In the genomic region with DNA sequence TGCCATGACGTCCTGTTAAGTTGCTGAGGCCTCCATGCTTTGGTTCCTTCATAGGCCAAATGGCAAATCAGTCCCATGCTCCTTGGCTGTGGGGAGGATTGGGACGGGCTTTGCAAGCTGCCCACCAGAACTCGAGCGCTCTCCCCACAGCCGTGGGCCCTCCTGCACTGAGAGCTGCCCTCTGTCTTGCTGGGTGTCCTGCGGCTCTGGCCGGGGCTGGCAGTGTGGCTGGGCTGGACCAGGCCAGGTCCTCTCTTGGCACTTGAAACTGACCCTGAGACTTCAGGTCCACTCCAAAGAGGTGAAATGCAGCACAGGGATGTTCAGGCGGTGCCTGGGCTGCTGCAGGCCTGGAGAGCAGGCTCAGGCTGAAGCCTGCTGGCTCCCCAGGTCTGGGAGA, we compare ENCODE assay signal across 22 cellular contexts. TPM values are rescaled to one million over a fixed set of nuclear protein-coding genes. Genes with fewer than 3 reads are reported as not detected.
DNase-seq lines count a peak whose midpoint lies in the region; ATAC-seq, FAIRE-seq and TF ChIP-seq lines count a peak whose summit lies in the region.
"Had no signal": no experiment of that assay in that cellular context is flagged by ENCODE, and none has a peak within 500 bp of the region (broad histone marks: within the 10 kb centered on the region; RNA-seq: fewer than 3 reads in every experiment).

No MANE protein-coding gene starts in this region.

- H3K4me2 ChIP-seq in H1 (ENCODE audit: insufficient read depth in 1 of 2, low read depth in 2 of 2, low read length in 2 of 2) (no peak overlapping the region), trophoblast cell (ENCODE audit: low read length) (no peak overlapping the region)

- H2BK20ac ChIP-seq in H1 (ENCODE audit: low read length) = no peak overlapping the region

- FAIRE-seq in H1 (lab: Jason Lieb, UNC) = no peak
- no peak for FAIRE-seq in kidney (lab: Jason Lieb, UNC)
- FAIRE-seq: GM12891, GM18507 had no signal

- TF ChIP-seq POLR2A in heart left ventricle (IDR thresholded peaks at IDR 0.05) (no peak), H1 (IDR thresholded peaks at IDR 0.05; ENCODE audit: control extremely low read depth in 1 of 2, low read depth in 2 of 2, low read length in 2 of 2) (no peak)

- 78 to 84% (median 82%) methylated on average over 7 to 8 of the region's 8 CpGs for WGBS in heart left ventricle, 4 donors
- WGBS in H1 (ENCODE audit: extremely low coverage in 1 of 2, insufficient coverage in 1 of 2, insufficient read length in 1 of 2, insufficient replicate concordance in 2 of 2, low coverage in 1 of 2, low lambda C conversion rate in 2 of 2, missing lambda C conversion rate in 1 of 2), 2 experiments = 77% methylated on average over 8 of the region's 8 CpGs; no CpG with 5 or more reads in 1 of the 2 experiments
- no CpG with 5 or more reads among the region's 8 CpGs for WGBS in trophoblast cell (ENCODE audit: extremely low coverage, insufficient coverage, insufficient read length)

- H2AK5ac ChIP-seq in H1 (ENCODE audit: low read depth, low read length) = no peak overlapping the region
- no peak overlapping the region for H2AK5ac ChIP-seq in trophoblast cell (ENCODE audit: low read length)

- H4K91ac ChIP-seq in H1 (replicated peaks; ENCODE audit: insufficient read length, low read length) = no peak overlapping the region
- H4K91ac ChIP-seq in trophoblast cell (ENCODE audit: low read depth, low read length) = peak overlapping the region; percentile 27

- no peak for TF ChIP-seq CTCF in heart left ventricle (IDR thresholded peaks at IDR 0.05)
- TF ChIP-seq CTCF in right atrium auricular region (IDR thresholded peaks at IDR 0.05) = no peak
- no peak for TF ChIP-seq CTCF in H1 (IDR thresholded peaks at IDR 0.05; ENCODE audit: control extremely low read depth in 1 of 3, insufficient read depth in 1 of 3, low read depth in 1 of 3, low read length in 3 of 3)
- TF ChIP-seq CTCF in kidney (IDR thresholded peaks at IDR 0.05; ENCODE audit: borderline replicate concordance, extremely low read depth, insufficient read depth) = no peak

- H3K23me2 ChIP-seq in H1 (ENCODE audit: low read depth, low read length) = no peaks in the 10 kb centered on the region

- TF ChIP-seq EP300 in H1 (IDR thresholded peaks at IDR 0.05; ENCODE audit: borderline replicate concordance in 1 of 2, low read depth in 2 of 2, low read length in 2 of 2) = no peak

- CTCF ChIA-PET in H1 (lab: Charles Lee; ENCODE audit: partially characterized antibody) = interaction anchor here (0.7 to 2.2 kb wide), 6 partner anchors 8 to 103 kb away, joined by 3 to 10 read pairs (median 4); no protein-coding TSS in a partner anchor

- H3K27me3 ChIP-seq in heart left ventricle (no peaks in the 10 kb centered on the region), right atrium auricular region (no peaks in the 10 kb centered on the region), H1 (replicated peaks in 1 of 4; ENCODE audit: control insufficient read depth in 3 of 4, extremely low read depth in 1 of 4, insufficient read depth in 3 of 4, low read length in 3 of 4) (no peaks in the 10 kb centered on the region), trophoblast cell (ENCODE audit: insufficient read depth, low read length) (no peaks in the 10 kb centered on the region)

- ATAC-seq in heart left ventricle (no peak), GM19328 (IDR thresholded peaks at IDR 0.05; ENCODE audit: unreplicated experiment) (no peak)

- peaks cover 0 to 23% (median 12%) of the 10 kb centered on the region in 12 donors for H3K4me1 ChIP-seq in heart left ventricle
- H3K4me1 ChIP-seq in right atrium auricular region = peaks cover 0 to 22% of the 10 kb centered on the region in 2 donors
- H3K4me1 ChIP-seq in H1 (replicated peaks in 1 of 4; ENCODE audit: control insufficient read depth in 3 of 4, insufficient read depth in 4 of 4, low read length in 3 of 4) = peaks cover 0 to 7% (median 2%) of the 10 kb centered on the region in 4 experiments; a peak in 2 of 7 replicates
- peaks cover 9 to 21% of the 10 kb centered on the region in 2 donors for H3K4me1 ChIP-seq in kidney (ENCODE audit: control insufficient read depth in 1 of 2, insufficient read depth in 1 of 2, low read depth in 1 of 2, low read length in 2 of 2)
- H3K4me1 ChIP-seq in trophoblast cell (ENCODE audit: control insufficient read depth in 1 of 2, insufficient read depth in 2 of 2, low read length in 2 of 2) = peaks cover 0 to 2% of the 10 kb centered on the region in 2 experiments

- no peaks in the 10 kb centered on the region for H3K9me3 ChIP-seq in heart left ventricle
- no peaks in the 10 kb centered on the region for H3K9me3 ChIP-seq in right atrium auricular region
- no peaks in the 10 kb centered on the region for H3K9me3 ChIP-seq in H1 (ENCODE audit: insufficient read depth in 2 of 2, low read depth in 1 of 2, low read length in 1 of 2)
- no peaks in the 10 kb centered on the region for H3K9me3 ChIP-seq in kidney (ENCODE audit: control insufficient read depth in 1 of 2, low read length in 2 of 2)
- no peaks in the 10 kb centered on the region for H3K9me3 ChIP-seq in trophoblast cell (ENCODE audit: insufficient read depth, low read depth, low read length)

- no peak overlapping the region for H3K4me3 ChIP-seq in heart left ventricle
- no peak overlapping the region for H3K4me3 ChIP-seq in right atrium auricular region
- no peak overlapping the region for H3K4me3 ChIP-seq in H1 (ENCODE audit: extremely low read depth in 1 of 4, insufficient read depth in 2 of 4, low read depth in 3 of 4, low read length in 4 of 4)
- no peak overlapping the region for H3K4me3 ChIP-seq in kidney (ENCODE audit: low read length in 2 of 2)
- no peak overlapping the region for H3K4me3 ChIP-seq in trophoblast cell (ENCODE audit: low read depth, low read length)

- no peak overlapping the region for H3K4ac ChIP-seq in H1 (replicated peaks; ENCODE audit: insufficient read length, low read depth, low read length)
- no peak overlapping the region for H3K4ac ChIP-seq in trophoblast cell (ENCODE audit: low read depth, low read length)

- H3K79me2 ChIP-seq in H1 (ENCODE audit: control insufficient read depth in 1 of 2, insufficient read depth in 2 of 2, low read length in 2 of 2) (no peaks in the 10 kb centered on the region), trophoblast cell (ENCODE audit: control insufficient read depth, insufficient read depth, low read length, poor library complexity) (no peaks in the 10 kb centered on the region)

- no peak overlapping the region for H2BK12ac ChIP-seq in H1 (ENCODE audit: low read depth, low read length)
- no peak overlapping the region for H2BK12ac ChIP-seq in trophoblast cell (ENCODE audit: low read length)

- POLR2A ChIA-PET in H1 (lab: Charles Lee; ENCODE audit: partially characterized antibody) = interaction anchor here (1.5 kb wide), 1 partner anchor 9 kb away, joined by 9 read pairs; no protein-coding TSS in a partner anchor

- H3K9ac ChIP-seq in H1 (replicated peaks in 1 of 4; ENCODE audit: extremely low read depth in 1 of 4, low read depth in 3 of 4, low read length in 3 of 4) (no peak overlapping the region), kidney (ENCODE audit: low read length in 2 of 2) (no peak overlapping the region), trophoblast cell (ENCODE audit: low read length) (no peak overlapping the region)

- H3K18ac ChIP-seq in H1 (ENCODE audit: extremely low read depth, low read length) (no peak overlapping the region), trophoblast cell (ENCODE audit: low read length) (no peak overlapping the region)

- H2BK5ac ChIP-seq in H1 (ENCODE audit: low read depth, low read length) (no peak overlapping the region), trophoblast cell (ENCODE audit: low read depth, low read length, poor library complexity) (no peak overlapping the region)

- H3K14ac ChIP-seq in H1 (ENCODE audit: insufficient read length) (no peak overlapping the region), trophoblast cell (ENCODE audit: low read length) (no peak overlapping the region)

- H3K36me3 ChIP-seq in heart left ventricle = no peaks in the 10 kb centered on the region
- no peaks in the 10 kb centered on the region for H3K36me3 ChIP-seq in right atrium auricular region
- H3K36me3 ChIP-seq in H1 (ENCODE audit: control insufficient read depth in 2 of 4, insufficient read depth in 4 of 4, low read length in 3 of 4) = no peaks in the 10 kb centered on the region
- H3K36me3 ChIP-seq in kidney (ENCODE audit: control insufficient read depth in 1 of 2, insufficient read depth in 2 of 2, low read length in 2 of 2) = no peaks in the 10 kb centered on the region
- no peaks in the 10 kb centered on the region for H3K36me3 ChIP-seq in trophoblast cell (ENCODE audit: control insufficient read depth in 1 of 2, insufficient read depth in 2 of 2, low read length in 2 of 2)

- DNase-seq in heart left ventricle (peak in 3 of 5 donors; percentile 15 to 50 (median 19)), right atrium auricular region (ENCODE audit: low spot score) (no peak), H1 (ENCODE audit: low read depth in 1 of 2, low spot score in 2 of 2) (no peak), kidney (peak; percentile 37), trophoblast cell (no peak)
- DNase-seq: C1 segment of cervical spinal cord; Calu3; CD4-positive, alpha-beta memory T cell; DMS53; DMS79 treated with DMSO at 0.1 percent for 48 hours; GF-D8; GOT3; H7; HCEC 1CT had no signal

- no peak overlapping the region for H4K5ac ChIP-seq in H1 (ENCODE audit: insufficient read length, low read depth, low read length)

- no peaks in the 10 kb centered on the region for H3K79me1 ChIP-seq in H1 (ENCODE audit: low read depth, low read length)
- no peaks in the 10 kb centered on the region for H3K79me1 ChIP-seq in trophoblast cell (ENCODE audit: low read length)

- H4K8ac ChIP-seq in H1 (ENCODE audit: extremely low read depth, insufficient read depth, low read length) (peak overlapping the region; percentile 41; the same call in 1 of the 2 replicates), trophoblast cell (ENCODE audit: low read depth, low read length) (no peak overlapping the region)

- no peak overlapping the region for H3K56ac ChIP-seq in H1 (replicated peaks; ENCODE audit: insufficient read length, low read depth, low read length)

- H3K23ac ChIP-seq in H1 (ENCODE audit: insufficient read length) (no peak overlapping the region), trophoblast cell (ENCODE audit: low read length) (no peak overlapping the region)

- intact Hi-C loops in heart left ventricle (cut with DNase I) = no loop called here
- intact Hi-C loops in kidney (cut with DNase I) = no loop called here

- H3K27ac ChIP-seq in heart left ventricle (no peak overlapping the region), right atrium auricular region (no peak overlapping the region), H1 (ENCODE audit: low read depth, low read length) (no peak overlapping the region), kidney (ENCODE audit: low read depth in 2 of 2, low read length in 2 of 2) (no peak overlapping the region), trophoblast cell (ENCODE audit: low read depth, low read length) (no peak overlapping the region)

- TF ChIP-seq RAD21 in H1 (IDR thresholded peaks at IDR 0.05 in 1 of 2, conservative IDR thresholded peaks at IDR 0.05 in 1 of 2; ENCODE audit: low read depth in 2 of 2, low read length in 2 of 2) = no peak

- H2BK120ac ChIP-seq in H1 (replicated peaks; ENCODE audit: low read depth, low read length) (no peak overlapping the region), trophoblast cell (ENCODE audit: insufficient read depth, low read length, poor library complexity) (no peak overlapping the region)

- no peaks in the 10 kb centered on the region for H4K20me1 ChIP-seq in H1 (replicated peaks in 1 of 2; ENCODE audit: control insufficient read depth in 1 of 2, insufficient read depth in 2 of 2, low read length in 2 of 2)

- H4K12ac ChIP-seq in trophoblast cell (ENCODE audit: low read depth, low read length) = no peak overlapping the region

- no peak overlapping the region for H2AFZ ChIP-seq in H1 (ENCODE audit: low read length)
- H2AFZ ChIP-seq in trophoblast cell (ENCODE audit: insufficient read depth, low read length, poor library complexity) = no peak overlapping the region

- H2BK15ac ChIP-seq in H1 (ENCODE audit: low read length) = 0 out of 2 replicates have a peak overlapping the region, but pooled peaks have one; percentile 29

RNA-seq across cellular contexts. Expression of gene MYMK, which starts 7.0 kb away (rescaled TPM):
- total RNA-seq in heart left ventricle = not detected
- not detected for polyA plus RNA-seq in heart left ventricle
- not detected for total RNA-seq in right atrium auricular region
- not detected in 2 replicates for total RNA-seq in H1 (2021; fragmentation: NEBNext Ultra II Directional; extraction: Animal tissue kit (Norgen Biotek cat#: 25700))
- 0.30 TPM in 1 of 2 replicates, not detected in the other for polyA plus RNA-seq in H1 (2011; rRNA removed)
- polyA plus RNA-seq in H1 (2011; cell fraction: cytosol; rRNA removed) = 0.23 TPM
- 0.30 TPM for polyA plus RNA-seq in H1 (2011; cell fraction: nucleus; rRNA removed)
- not detected in 4 replicates for polyA plus RNA-seq in H1 (2012, experiment 1 of 2)
- polyA plus RNA-seq in H1 (2012, experiment 2 of 2) = not detected
- not detected for polyA plus RNA-seq in H1 (2013, experiment 1 of 2)
- polyA plus RNA-seq in H1 (2013, experiment 2 of 2) = 0.09 TPM
- not detected in 2 replicates for polyA minus RNA-seq in H1 (2011; rRNA and poly(A)+ RNA removed)
- not detected for polyA minus RNA-seq in H1 (2011; cell fraction: cytosol; rRNA and poly(A)+ RNA removed)
- polyA minus RNA-seq in H1 (2011; cell fraction: nucleus; rRNA and poly(A)+ RNA removed) = not detected
- total RNA-seq in kidney = not detected
- polyA plus RNA-seq in kidney (ENCODE audit: insufficient read depth, low read depth, low replicate concordance) = not detected
- polyA plus RNA-seq in trophoblast cell (2013) = 0.25 and 0.27 TPM in 2 replicates
- total RNA-seq: A172; A673; Calu3; CD4-positive, alpha-beta memory T cell; Daoy; H7 had no signal
- polyA plus RNA-seq: BJ; CD4-positive, alpha-beta memory T cell had no signal

RNA-seq across cellular contexts. Expression of gene ADAMTSL2, which starts 16.8 kb away (rescaled TPM):
- total RNA-seq in heart left ventricle (1 to 10 TPM; 2.3 to 5.1 (median 4.2) TPM), right atrium auricular region (10 to 100 TPM in 1 of 2 donors, 1 to 10 TPM in 1; 4.9 to 27.7 TPM), kidney (32.1 TPM)
- polyA plus RNA-seq in heart left ventricle (1 to 10 TPM; 2.3 to 3.5 TPM), H1 (2011; rRNA removed) (0.76 and 1.0 TPM in 2 replicates), kidney (ENCODE audit: insufficient read depth, low read depth, low replicate concordance) (20.0 TPM)
- total RNA-seq in H1 (2021; fragmentation: NEBNext Ultra II Directional; extraction: Animal tissue kit (Norgen Biotek cat#: 25700)) = 0.69 and 0.74 TPM in 2 replicates
- 0.79 TPM for polyA plus RNA-seq in H1 (2011; cell fraction: cytosol; rRNA removed)
- polyA plus RNA-seq in H1 (2011; cell fraction: nucleus; rRNA removed) = 2.6 TPM
- polyA plus RNA-seq in H1 (2012, experiment 1 of 2) = 0.29 to 1.0 TPM (median 0.65 TPM) in 4 replicates
- polyA plus RNA-seq in H1 (2012, experiment 2 of 2) = 0.41 TPM
- 0.39 TPM for polyA plus RNA-seq in H1 (2013, experiment 1 of 2)
- 0.29 TPM for polyA plus RNA-seq in H1 (2013, experiment 2 of 2)
- polyA minus RNA-seq in H1 (2011; rRNA and poly(A)+ RNA removed) = 0.13 and 0.73 TPM in 2 replicates
- polyA minus RNA-seq in H1 (2011; cell fraction: cytosol; rRNA and poly(A)+ RNA removed) = 0.29 TPM
- polyA minus RNA-seq in H1 (2011; cell fraction: nucleus; rRNA and poly(A)+ RNA removed) = 0.60 TPM
- 5.9 and 6.2 TPM in 2 replicates for polyA plus RNA-seq in trophoblast cell (2013)
- total RNA-seq: Daoy, G401 had no signal
- polyA plus RNA-seq: BJ had no signal

RNA-seq across cellular contexts. Expression of gene SLC2A6, which starts 38.8 kb away (rescaled TPM):
- 10 to 100 TPM in 1 of 9 donors, 1 to 10 TPM in 8; 1.8 to 10.4 (median 3.2) TPM for total RNA-seq in heart left ventricle
- 1 to 10 TPM; 2.7 to 4.9 TPM for polyA plus RNA-seq in heart left ventricle
- total RNA-seq in right atrium auricular region = 1 to 10 TPM; 4.3 to 5.2 TPM
- 16.6 and 17.9 TPM in 2 replicates for total RNA-seq in H1 (2021; fragmentation: NEBNext Ultra II Directional; extraction: Animal tissue kit (Norgen Biotek cat#: 25700))
- 17.8 and 18.6 TPM in 2 replicates for polyA plus RNA-seq in H1 (2011; rRNA removed)
- polyA plus RNA-seq in H1 (2011; cell fraction: cytosol; rRNA removed) = 16.9 TPM
- 22.9 TPM for polyA plus RNA-seq in H1 (2011; cell fraction: nucleus; rRNA removed)
- polyA plus RNA-seq in H1 (2012, experiment 1 of 2) = 9.1 to 15.8 TPM (median 14.0 TPM) in 4 replicates
- 13.7 TPM for polyA plus RNA-seq in H1 (2012, experiment 2 of 2)
- polyA plus RNA-seq in H1 (2013, experiment 1 of 2) = 21.9 TPM
- 21.5 TPM for polyA plus RNA-seq in H1 (2013, experiment 2 of 2)
- 8.2 and 10.5 TPM in 2 replicates for polyA minus RNA-seq in H1 (2011; rRNA and poly(A)+ RNA removed)
- 13.1 TPM for polyA minus RNA-seq in H1 (2011; cell fraction: cytosol; rRNA and poly(A)+ RNA removed)
- 23.1 TPM for polyA minus RNA-seq in H1 (2011; cell fraction: nucleus; rRNA and poly(A)+ RNA removed)
- 5.8 TPM for total RNA-seq in kidney
- 2.5 TPM for polyA plus RNA-seq in kidney (ENCODE audit: insufficient read depth, low read depth, low replicate concordance)
- 4.5 and 4.7 TPM in 2 replicates for polyA plus RNA-seq in trophoblast cell (2013)

RNA-seq across cellular contexts. Expression of gene CACFD1, which starts 57.9 kb away (rescaled TPM):
- total RNA-seq in heart left ventricle = 10 to 100 TPM in 7 of 9 donors, 1 to 10 TPM in 2; 8.0 to 15.3 (median 11.6) TPM
- polyA plus RNA-seq in heart left ventricle = 10 to 100 TPM; 10.9 to 21.9 TPM
- total RNA-seq in right atrium auricular region = 10 to 100 TPM; 11.9 to 12.4 TPM
- total RNA-seq in H1 (2021; fragmentation: NEBNext Ultra II Directional; extraction: Animal tissue kit (Norgen Biotek cat#: 25700)) = 13.3 and 13.4 TPM in 2 replicates
- polyA plus RNA-seq in H1 (2011; rRNA removed) = 15.5 and 23.6 TPM in 2 replicates
- 18.6 TPM for polyA plus RNA-seq in H1 (2011; cell fraction: cytosol; rRNA removed)
- polyA plus RNA-seq in H1 (2011; cell fraction: nucleus; rRNA removed) = 36.2 TPM
- polyA plus RNA-seq in H1 (2012, experiment 1 of 2) = 8.1 to 19.8 TPM (median 16.8 TPM) in 4 replicates
- 11.4 TPM for polyA plus RNA-seq in H1 (2012, experiment 2 of 2)
- polyA plus RNA-seq in H1 (2013, experiment 1 of 2) = 6.8 TPM
- 7.3 TPM for polyA plus RNA-seq in H1 (2013, experiment 2 of 2)
- polyA minus RNA-seq in H1 (2011; rRNA and poly(A)+ RNA removed) = 15.2 and 20.4 TPM in 2 replicates
- polyA minus RNA-seq in H1 (2011; cell fraction: cytosol; rRNA and poly(A)+ RNA removed) = 12.6 TPM
- polyA minus RNA-seq in H1 (2011; cell fraction: nucleus; rRNA and poly(A)+ RNA removed) = 33.3 TPM
- total RNA-seq in kidney = 37.3 TPM
- 37.8 TPM for polyA plus RNA-seq in kidney (ENCODE audit: insufficient read depth, low read depth, low replicate concordance)
- 7.8 and 8.7 TPM in 2 replicates for polyA plus RNA-seq in trophoblast cell (2013)

Comparison
In these comparisons a context has a peak if more than half of its experiments do, and no peak if none do; other contexts are left out.
1. DNase-seq: peak in heart left ventricle (3 of 5) and kidney (single experiment); none in right atrium auricular region (single experiment), H1 (0 of 2) and trophoblast cell (0 of 2).